Comparison of ENCODE assay signal across 21 cellular contexts in genomic region chr20:59214083-59214482, GRCh38. TPM values are rescaled to one million over a fixed set of nuclear protein-coding genes. Genes with fewer than 3 reads are reported as not detected.
"Had no signal": no experiment of that assay in that cellular context is flagged by ENCODE, and none has a peak within 500 bp of the region (broad histone marks: within the 10 kb centered on the region; RNA-seq: fewer than 3 reads in every experiment).

No MANE protein-coding gene starts in this region.

- H3K4me1 Mint-ChIP-seq: memory B cell had no signal

- H3K27ac Mint-ChIP-seq: memory B cell, naive B cell, progenitor cell of endocrine pancreas had no signal

- H3K27me3 Mint-ChIP-seq: memory B cell, naive B cell had no signal

- DNase-seq: cortex of kidney; effector memory CD4-positive, alpha-beta T cell; esophagus squamous epithelium; foreskin fibroblast; immature natural killer cell; left ventricle myocardium inferior; lower lobe of right lung; midbrain; naive B cell; ovary; right cardiac atrium; small intestine; stimulated activated CD4-positive, alpha-beta T cell treated with anti-CD3 and anti-CD28 coated beads, Interleukin-12 subunit alpha, Interleukin-12 subunit beta, amount 100 ng/mL, for 4 hours; stimulated activated naive CD8-positive, alpha-beta T cell treated with anti-CD3 and anti-CD28 coated beads, Interleukin-15, Interleukin-2, amounts not matched to agents 100 U/mL and 50 U/mL, for 24 hours; thyroid gland; upper lobe of left lung had no signal

- ATAC-seq: lower lobe of right lung; right cardiac atrium; stimulated activated naive CD8-positive, alpha-beta T cell treated with anti-CD3 and anti-CD28 coated beads, Interleukin-15, Interleukin-2, amounts not matched to agents 100 U/mL and 50 U/mL, for 24 hours had no signal

- H3K9me3 Mint-ChIP-seq: immature natural killer cell, memory B cell, naive B cell, neural crest cell had no signal

- H3K4me3 Mint-ChIP-seq: immature natural killer cell, memory B cell, naive B cell, neural crest cell had no signal

RNA-seq across cellular contexts. Expression of gene ZNF831, which starts 50.5 kb away (rescaled TPM):
- total RNA-seq: chondrocyte, epithelial cell of proximal tubule, neural crest cell, progenitor cell of endocrine pancreas had no signal
